In genomic region chr13:49540552-49540951, GRCh38 we compare ENCODE assay signal across 11 cellular contexts. TPM values are rescaled to one million over a fixed set of nuclear protein-coding genes. Genes with fewer than 3 reads are reported as not detected.
DNase-seq lines count a peak whose midpoint lies in the region; ATAC-seq and TF ChIP-seq lines count a peak whose summit lies in the region.
"Had no signal": no experiment of that assay in that cellular context is flagged by ENCODE, and none has a peak within 500 bp of the region (broad histone marks: within the 10 kb centered on the region; RNA-seq: fewer than 3 reads in every experiment).

No MANE protein-coding gene starts in this region.

- no peak overlapping the region for H4K8ac ChIP-seq in trophoblast cell (ENCODE audit: low read depth, low read length)

- H3K9ac ChIP-seq in trophoblast cell (ENCODE audit: low read length): no peak overlapping the region

- H3K23ac ChIP-seq in trophoblast cell (ENCODE audit: low read length): no peak overlapping the region

- intact Hi-C loops in activated CD4-positive, alpha-beta T cell treated with anti-CD3 and anti-CD28 coated beads for 36 hours (cut with DNase I, micrococcal nuclease): loop anchor here in 1 of 2 experiments (2.0 kb wide), 1 partner anchor 42 kb away; no protein-coding TSS in a partner anchor
- intact Hi-C loops in vagina (cut with DNase I): no loop called here

- H3K9me3 Mint-ChIP-seq in activated CD4-positive, alpha-beta T cell treated with anti-CD3 and anti-CD28 coated beads for 36 hours (ENCODE audit: low read depth): no peaks in the 10 kb centered on the region

- POLR2A ChIA-PET in activated CD4-positive, alpha-beta T cell treated with anti-CD3 and anti-CD28 coated beads for 36 hours (lab: Charles Lee): interaction anchor here (0.5 kb wide), 1 partner anchor 85 kb away, joined by 3 read pairs; no protein-coding TSS in a partner anchor

- no CpG with 5 or more reads among the region's 7 CpGs for WGBS in trophoblast cell (ENCODE audit: extremely low coverage, insufficient coverage, insufficient read length)

- H3K4me2 ChIP-seq in trophoblast cell (ENCODE audit: low read length): peak overlapping the region; percentile 24

- no peak overlapping the region for H2BK120ac ChIP-seq in trophoblast cell (ENCODE audit: insufficient read depth, low read length, poor library complexity)

- H3K4me3 ChIP-seq in trophoblast cell (ENCODE audit: low read depth, low read length) (no peak overlapping the region), vagina (peak overlapping the region in 1 of 2 donors; percentile 20)
- H3K4me3 ChIP-seq: ovary had no signal

- DNase-seq in activated CD4-positive, alpha-beta T cell treated with anti-CD3 and anti-CD28 coated beads for 36 hours: no peak
- no peak for DNase-seq in activated CD4-positive, alpha-beta T cell treated with anti-CD3 and anti-CD28 coated beads, Interleukin-2, amount 50 U/mL, for 1 hour
- DNase-seq in NAMALWA (ENCODE audit: low spot score) (peak; percentile 53), dermis microvascular lymphatic vessel endothelial cell (ENCODE audit: low read depth in 2 of 2) (peak; percentile 29 to 76), trophoblast cell (no peak), cerebellum (ENCODE audit: low spot score) (no peak), vagina (ENCODE audit: extremely low spot score in 2 of 2) (no peak)

- peak overlapping the region; percentile 91 for H3K27ac Mint-ChIP-seq in activated CD4-positive, alpha-beta T cell treated with anti-CD3 and anti-CD28 coated beads for 36 hours

- no peaks in the 10 kb centered on the region for H3K27me3 Mint-ChIP-seq in activated CD4-positive, alpha-beta T cell treated with anti-CD3 and anti-CD28 coated beads for 36 hours

- peaks cover 21% of the 10 kb centered on the region for H3K4me1 Mint-ChIP-seq in activated CD4-positive, alpha-beta T cell treated with anti-CD3 and anti-CD28 coated beads for 36 hours

- no peak overlapping the region for H4K12ac ChIP-seq in trophoblast cell (ENCODE audit: low read depth, low read length)

- H3K4me1 ChIP-seq in trophoblast cell (ENCODE audit: control insufficient read depth in 1 of 2, insufficient read depth in 2 of 2, low read length in 2 of 2) (peaks cover 3 to 5% of the 10 kb centered on the region in 2 experiments), vagina (no peaks in the 10 kb centered on the region)
- H3K4me1 ChIP-seq: tibial nerve had no signal

- no peak overlapping the region for H2AK5ac ChIP-seq in trophoblast cell (ENCODE audit: low read length)

- H3K14ac ChIP-seq in trophoblast cell (ENCODE audit: low read length): no peak overlapping the region

- H3K27me3 ChIP-seq in trophoblast cell (ENCODE audit: insufficient read depth, low read length) (no peaks in the 10 kb centered on the region), vagina (no peaks in the 10 kb centered on the region)
- H3K27me3 ChIP-seq: ovary, tibial nerve had no signal

- H3K79me2 ChIP-seq in trophoblast cell (ENCODE audit: control insufficient read depth, insufficient read depth, low read length, poor library complexity): no peaks in the 10 kb centered on the region

- peaks cover 30% of the 10 kb centered on the region for H3K36me3 Mint-ChIP-seq in activated CD4-positive, alpha-beta T cell treated with anti-CD3 and anti-CD28 coated beads for 36 hours (ENCODE audit: low read depth)

- peak overlapping the region; percentile 58 for H3K4me3 Mint-ChIP-seq in activated CD4-positive, alpha-beta T cell treated with anti-CD3 and anti-CD28 coated beads for 36 hours

- H3K36me3 ChIP-seq in trophoblast cell (ENCODE audit: control insufficient read depth in 1 of 2, insufficient read depth in 2 of 2, low read length in 2 of 2) (peaks cover 4 to 5% of the 10 kb centered on the region in 2 experiments), vagina (peaks cover 0 to 14% of the 10 kb centered on the region in 2 donors)
- H3K36me3 ChIP-seq: ovary had no signal

- H3K4ac ChIP-seq in trophoblast cell (ENCODE audit: low read depth, low read length): no peak overlapping the region

- H4K91ac ChIP-seq in trophoblast cell (ENCODE audit: low read depth, low read length): no peak overlapping the region

- no peak for TF ChIP-seq POLR2A in vagina (IDR thresholded peaks at IDR 0.05)

- no peak overlapping the region for H2BK12ac ChIP-seq in trophoblast cell (ENCODE audit: low read length)

- peak; percentile 44 for ATAC-seq in activated CD4-positive, alpha-beta T cell treated with anti-CD3 and anti-CD28 coated beads for 36 hours
- ATAC-seq in GM18858 (IDR thresholded peaks at IDR 0.05; ENCODE audit: unreplicated experiment): no peak
- ATAC-seq: HCT116 had no signal

- H3K9me3 ChIP-seq in trophoblast cell (ENCODE audit: insufficient read depth, low read depth, low read length) (no peaks in the 10 kb centered on the region), vagina (no peaks in the 10 kb centered on the region)
- H3K9me3 ChIP-seq: ovary, tibial nerve had no signal

- CTCF ChIA-PET in activated CD4-positive, alpha-beta T cell treated with anti-CD3 and anti-CD28 coated beads for 36 hours (lab: Charles Lee): interaction anchor here (0.6 kb wide), 1 partner anchor 29 kb away, joined by 3 read pairs; no protein-coding TSS in a partner anchor

- H2BK5ac ChIP-seq in trophoblast cell (ENCODE audit: low read depth, low read length, poor library complexity): no peak overlapping the region

- no peak for TF ChIP-seq CTCF in vagina (IDR thresholded peaks at IDR 0.05)

- H3K27ac ChIP-seq in trophoblast cell (ENCODE audit: low read depth, low read length) (peak overlapping the region; percentile 92), vagina (no peak overlapping the region)
- H3K27ac ChIP-seq: ovary had no signal

- peaks cover 4% of the 10 kb centered on the region for H3K79me1 ChIP-seq in trophoblast cell (ENCODE audit: low read length)

- no peak overlapping the region for H2AFZ ChIP-seq in trophoblast cell (ENCODE audit: insufficient read depth, low read length, poor library complexity)

- H3K18ac ChIP-seq in trophoblast cell (ENCODE audit: low read length): no peak overlapping the region

RNA-seq across cellular contexts. Expression of gene PHF11, which starts 44.8 kb away (rescaled TPM):
- total RNA-seq in activated CD4-positive, alpha-beta T cell treated with anti-CD3 and anti-CD28 coated beads for 36 hours: 100 to 1,000 TPM in 1 of 2 experiments, 10 to 100 TPM in 1; 84.0 to 106 TPM
- total RNA-seq in dermis microvascular lymphatic vessel endothelial cell: 8.7 and 10.2 TPM in 2 replicates
- polyA plus RNA-seq in trophoblast cell (2013): 11.7 and 12.0 TPM in 2 replicates
- total RNA-seq in cerebellum: 11.1 TPM
- total RNA-seq in vagina: 44.9 TPM

RNA-seq across cellular contexts. Expression of gene RCBTB1, which starts 44.8 kb away (rescaled TPM):
- 10 to 100 TPM in 1 of 2 experiments, 1 to 10 TPM in 1; 9.8 to 14.9 TPM for total RNA-seq in activated CD4-positive, alpha-beta T cell treated with anti-CD3 and anti-CD28 coated beads for 36 hours
- total RNA-seq in dermis microvascular lymphatic vessel endothelial cell (18.6 and 30.1 TPM in 2 replicates), cerebellum (17.1 TPM), vagina (10.1 TPM)
- 7.5 and 7.8 TPM in 2 replicates for polyA plus RNA-seq in trophoblast cell (2013)

Comparison
In these comparisons a context has a peak if more than half of its experiments do, and no peak if none do; other contexts are left out.
1. DNase-seq: peak in NAMALWA (single experiment) and dermis microvascular lymphatic vessel endothelial cell (2 of 2); none in activated CD4-positive, alpha-beta T cell treated with anti-CD3 and anti-CD28 coated beads for 36 hours (single experiment), activated CD4-positive, alpha-beta T cell treated with anti-CD3 and anti-CD28 coated beads, Interleukin-2, amount 50 U/mL, for 1 hour (single experiment), trophoblast cell (0 of 2), cerebellum (single experiment) and vagina (0 of 2).